Comparison of ENCODE assay signal across 27 cellular contexts in genomic region chr5:157624144-157624543, GRCh38. TPM values are rescaled to one million over a fixed set of nuclear protein-coding genes. Genes with fewer than 3 reads are reported as not detected.
"Had no signal": no experiment of that assay in that cellular context is flagged by ENCODE, and none has a peak within 500 bp of the region (broad histone marks: within the 10 kb centered on the region; RNA-seq: fewer than 3 reads in every experiment).

No MANE protein-coding gene starts in this region.

- H3K4me3 ChIP-seq: MG63, SJSA1 had no signal

- H3K9me3 ChIP-seq: SJSA1 had no signal

- H3K9ac ChIP-seq: KMS-11 had no signal

- H3K4me1 Mint-ChIP-seq: activated CD4-positive, alpha-beta memory T cell treated with anti-CD3 and anti-CD28 coated beads, Interleukin-2, amount 10 ng/mL, durations not matched to agents 7 days and 5 days; activated CD4-positive, alpha-beta T cell treated with anti-CD3 and anti-CD28 coated beads for 36 hours; activated naive CD4-positive, alpha-beta T cell treated with anti-CD3 and anti-CD28 coated beads, Interleukin-2, amount 50 U/mL, for 24 hours had no signal

- H3K27me3 Mint-ChIP-seq: activated CD4-positive, alpha-beta T cell treated with anti-CD3 and anti-CD28 coated beads for 36 hours; IgD-negative memory B cell had no signal

- H3K4me1 ChIP-seq: SJSA1 had no signal

- H3K27me3 ChIP-seq: MG63, SJSA1 had no signal

- DNase-seq: activated CD4-positive, alpha-beta memory T cell treated with anti-CD3 and anti-CD28 coated beads, Interleukin-2, amount 10 ng/mL, durations not matched to agents 7 days and 5 days; activated CD4-positive, alpha-beta T cell treated with anti-CD3 and anti-CD28 coated beads for 36 hours; activated CD4-positive, alpha-beta T cell treated with anti-CD3 and anti-CD28 coated beads, Interleukin-2, amount 50 U/mL, for 1 hour; activated effector memory CD4-positive, alpha-beta T cell treated with Interleukin-2 at 50 U/mL for 16 hours; activated naive CD4-positive, alpha-beta T cell; aorta; MG63; NCI-H1105 treated with DMSO at 0.1 percent for 48 hours; NCI-H146; NCI-H1930; NCI-H2171; NCI-H2227 treated with DMSO at 0.1 percent for 48 hours; NCI-H446 treated with DMSO at 0.1 percent for 48 hours; NCI-H524 treated with DMSO at 0.1 percent for 48 hours; NCI-H748 treated with DMSO at 0.1 percent for 48 hours; SHP77; SW 1271; T-helper 9 cell; WERI-Rb-1 had no signal

- H3K4me2 ChIP-seq: KMS-11 had no signal

- H3K4me3 Mint-ChIP-seq: activated CD4-positive, alpha-beta memory T cell treated with anti-CD3 and anti-CD28 coated beads, Interleukin-2, amount 10 ng/mL, durations not matched to agents 7 days and 5 days; activated CD4-positive, alpha-beta T cell treated with anti-CD3 and anti-CD28 coated beads for 36 hours; activated naive CD4-positive, alpha-beta T cell treated with anti-CD3 and anti-CD28 coated beads, Interleukin-2, amount 50 U/mL, for 24 hours; activated T-helper 1 cell treated with anti-CD3 and anti-CD28 coated beads, Interleukin-12 subunit alpha, Interleukin-12 subunit beta, Interleukin-2, Interleukin-4 antibody, amounts not matched to agents 30 ng/mL and 10 ng/mL and 1 ng/mL, durations not matched to agents 14 hours and 24 hours and 36 hours; IgD-negative memory B cell had no signal

- H3K27ac ChIP-seq: KMS-11, SJSA1, WERI-Rb-1 had no signal

- H3K27ac Mint-ChIP-seq: activated CD4-positive, alpha-beta memory T cell treated with anti-CD3 and anti-CD28 coated beads, Interleukin-2, amount 10 ng/mL, durations not matched to agents 7 days and 5 days; activated CD4-positive, alpha-beta T cell treated with anti-CD3 and anti-CD28 coated beads for 36 hours; activated naive CD4-positive, alpha-beta T cell treated with anti-CD3 and anti-CD28 coated beads, Interleukin-2, amount 50 U/mL, for 24 hours; activated T-helper 1 cell treated with anti-CD3 and anti-CD28 coated beads, Interleukin-12 subunit alpha, Interleukin-12 subunit beta, Interleukin-2, Interleukin-4 antibody, amounts not matched to agents 30 ng/mL and 10 ng/mL and 1 ng/mL, durations not matched to agents 14 hours and 24 hours and 36 hours had no signal

- H3K36me3 Mint-ChIP-seq: activated naive CD4-positive, alpha-beta T cell treated with anti-CD3 and anti-CD28 coated beads, Interleukin-2, amount 50 U/mL, for 24 hours had no signal

- ATAC-seq: activated CD4-positive, alpha-beta T cell treated with anti-CD3 and anti-CD28 coated beads for 36 hours; SK-N-SH treated with all-trans-retinoic acid at 6 μM for 48 hours had no signal

- H3K36me3 ChIP-seq: MG63, WERI-Rb-1 had no signal

RNA-seq across cellular contexts. Expression of gene SOX30, which starts 28.1 kb away (rescaled TPM):
- polyA plus RNA-seq: aorta had no signal

RNA-seq across cellular contexts. Expression of gene C5orf52, which starts 47.2 kb away (rescaled TPM):
- total RNA-seq: activated CD4-positive, alpha-beta memory T cell treated with anti-CD3 and anti-CD28 coated beads, Interleukin-2, amount 10 ng/mL, durations not matched to agents 7 days and 5 days; activated CD4-positive, alpha-beta T cell treated with anti-CD3 and anti-CD28 coated beads for 36 hours; activated CD8-positive, alpha-beta memory T cell treated with anti-CD3 and anti-CD28 coated beads for 36 hours; aorta; SJSA1; T-helper 1 cell treated with Interleukin-12 subunit alpha and Interleukin-12 subunit beta and Interleukin-4 antibody, amounts not matched to agents 30 ng/mL and 1 ng/mL, for 36 hours had no signal
- polyA plus RNA-seq: aorta, IgD-negative memory B cell had no signal
